ENCODE assay signal across 8 cellular contexts in genomic region chr15:99105516-99106341, GRCh38. TPM values are rescaled to one million over a fixed set of nuclear protein-coding genes. Genes with fewer than 3 reads are reported as not detected.
DNase-seq lines count a peak whose midpoint lies in the region; ATAC-seq, FAIRE-seq and TF ChIP-seq lines count a peak whose summit lies in the region.

No MANE protein-coding gene starts in this region.

- in situ Hi-C loops in HepG2 (cut with HindIII; ENCODE audit: extremely low pct_ligation_motif_present, low pct_unique_long_range_greater_than_20kb) = no loop called here

- intact Hi-C loops in HepG2 (cut with micrococcal nuclease; ENCODE audit: unreplicated experiment) = loop anchor here (1.0 kb wide), 1 partner anchor 108 kb away; no protein-coding TSS in a partner anchor

- no peaks in the 10 kb centered on the region for H4K20me1 ChIP-seq in HepG2 (ENCODE audit: insufficient read depth, low read length)

- H3K27ac ChIP-seq in SK-N-MC (no peak overlapping the region), HepG2 (ENCODE audit: extremely low read length, insufficient read depth, low read length) (no peak overlapping the region)

- H3K9me3 ChIP-seq in SK-N-MC (ENCODE audit: low read depth, low read length) = no peaks in the 10 kb centered on the region
- H3K9me3 ChIP-seq in HepG2 (ENCODE audit: low read length) = no peaks in the 10 kb centered on the region

- H3K9ac ChIP-seq in SK-N-MC (ENCODE audit: insufficient read length) (no peak overlapping the region), HepG2 (ENCODE audit: insufficient read depth, low read depth, low read length) (peak overlapping the region; percentile 54)

- no peak for TF ChIP-seq POLR2A in HepG2 (IDR thresholded peaks at IDR 0.05; ENCODE audit: insufficient read depth in 1 of 2, low read depth in 2 of 2, low read length in 2 of 2)

- H3K4me3 ChIP-seq in BJ (ENCODE audit: low read depth, low read length) = peak overlapping the region; percentile 43
- H3K4me3 ChIP-seq in SK-N-MC = peak overlapping the region; percentile 82
- peak overlapping the region; percentile 51 for H3K4me3 ChIP-seq in choroid plexus epithelial cell (ENCODE audit: low read depth, low read length)
- peak overlapping the region; percentile 42 to 79 (median 66); a peak in 4 of 6 replicates for H3K4me3 ChIP-seq in HepG2 (replicated peaks in 1 of 3; ENCODE audit: insufficient read depth in 1 of 3, low read depth in 2 of 3, low read length in 3 of 3)

- ATAC-seq in HG03342 (IDR thresholded peaks at IDR 0.05; ENCODE audit: unreplicated experiment) (peak; percentile 37), HepG2 (no peak)

- FAIRE-seq in HepG2 (lab: Jason Lieb, UNC) = no peak

- DNase-seq in BJ (ENCODE audit: low read depth) (no peak), GM19238 (ENCODE audit: insufficient read length, low spot score) (peak; percentile 46), SK-N-MC (ENCODE audit: low read depth, low spot score) (no peak), choroid plexus epithelial cell (ENCODE audit: low read depth) (peak; percentile 65), HepG2 (ENCODE audit: low spot score) (no peak), AML-193 (lab: John Stamatoyannopoulos, UW) (no peak)
- DNase-seq in stimulated activated CD4-positive, alpha-beta T cell treated with anti-CD3 and anti-CD28 coated beads, Interleukin-4, amount 100 ng/mL, for 48 hours (ENCODE audit: low read depth in 2 of 2) = peak; percentile 31 to 35

- TF ChIP-seq CTCF in BJ (IDR thresholded peaks at IDR 0.05; ENCODE audit: insufficient read depth, low read depth, low read length) (no peak), choroid plexus epithelial cell (conservative IDR thresholded peaks at IDR 0.05; ENCODE audit: low read depth, low read length) (no peak), HepG2 (CRISPR knock-in tag; IDR thresholded peaks at IDR 0.05) (peak; percentile 15; the same call in 1 of the 2 replicates)

- 83% methylated on average over 74 of the region's 115 CpGs for WGBS in HepG2 (ENCODE audit: low lambda C conversion rate)

- H2AFZ ChIP-seq in HepG2 (ENCODE audit: low read length) = no peak overlapping the region

- no peak for TF ChIP-seq EP300 in HepG2 (IDR thresholded peaks at IDR 0.05; ENCODE audit: low read depth in 2 of 2, low read length in 2 of 2)
- TF ChIP-seq EP300 in HepG2 (CRISPR knock-in tag; IDR thresholded peaks at IDR 0.05; ENCODE audit: borderline replicate concordance) = no peak

- H3K4me1 ChIP-seq in HepG2 (ENCODE audit: insufficient read depth, low read length) = peaks cover 28% of the 10 kb centered on the region

- POLR2A ChIA-PET in BJ (lab: Charles Lee) = no interaction called here
- POLR2A ChIA-PET in HepG2 (lab: Yijun Ruan, JAX) = interaction anchor here (0.9 to 1.8 kb wide), 3 partner anchors 9 to 30 kb away, joined by 5 read pairs; no protein-coding TSS in a partner anchor

- no peaks in the 10 kb centered on the region for H3K79me2 ChIP-seq in HepG2 (ENCODE audit: insufficient read depth, low read length)

- no peak for TF ChIP-seq RAD21 in HepG2 (CRISPR knock-in tag; IDR thresholded peaks at IDR 0.05)

- H3K4me2 ChIP-seq in HepG2 (ENCODE audit: low read depth, low read length) = peak overlapping the region; percentile 82

- H3K27me3 ChIP-seq in BJ (ENCODE audit: control insufficient read depth, insufficient read depth, low read length) (peaks cover 9% of the 10 kb centered on the region; the same call in 1 of the 2 replicates), HepG2 (ENCODE audit: control insufficient read depth in 1 of 2, insufficient read depth in 2 of 2, low read length in 2 of 2) (peaks cover 1 to 14% of the 10 kb centered on the region in 2 experiments; a peak in 3 of 5 replicates)

- H3K36me3 ChIP-seq in BJ (ENCODE audit: control insufficient read depth, insufficient read depth, low read length) = no peaks in the 10 kb centered on the region
- no peaks in the 10 kb centered on the region for H3K36me3 ChIP-seq in SK-N-MC (ENCODE audit: insufficient read depth, low read length)
- H3K36me3 ChIP-seq in HepG2 (replicated peaks in 1 of 2; ENCODE audit: control insufficient read depth in 1 of 2, insufficient read depth in 2 of 2, low read length in 2 of 2) = no peaks in the 10 kb centered on the region

- CTCF ChIA-PET in BJ (lab: Yijun Ruan, JAX) (interaction anchor here (0.6 to 2.7 kb wide), 30 partner anchors 8 to 612 kb away, joined by 3 to 30 read pairs (median 4); no protein-coding TSS in a partner anchor), HepG2 (lab: Yijun Ruan, JAX; ENCODE audit: low intra/inter-chr PET ratio, low total read pairs) (interaction anchor here (0.8 to 2.3 kb wide), 2 partner anchors 18 to 108 kb away, joined by 3 to 24 read pairs; no protein-coding TSS in a partner anchor)

- no TSS peak for BruUV-seq in HepG2 (replicated peaks; lab: Mats Ljungman, UMichigan)

TF ChIP-seq in HepG2, 621 proteins besides CTCF, POLR2A, EP300 and RAD21 (continues in another document):
- no peak for TF ChIP-seq ZNF850 (CRISPR knock-in tag; conservative IDR thresholded peaks at IDR 0.05)
- peak; percentile 91 for TF ChIP-seq ZBTB33 (CRISPR knock-in tag; IDR thresholded peaks at IDR 0.05)
- TF ChIP-seq ZBTB25 (CRISPR knock-in tag; IDR thresholded peaks at IDR 0.05) = no peak
- no peak for TF ChIP-seq ZNF260 (CRISPR knock-in tag; IDR thresholded peaks at IDR 0.05; ENCODE audit: borderline replicate concordance, low read depth)
- 0 out of 2 replicates have a peak, but pooled peaks have one; percentile 68 for TF ChIP-seq TERF1 (CRISPR knock-in tag; IDR thresholded peaks at IDR 0.05)
- TF ChIP-seq HOXA3 (CRISPR knock-in tag; IDR thresholded peaks at IDR 0.05) = 0 out of 2 replicates have a peak, but pooled peaks have one; percentile 22
- TF ChIP-seq ATM (IDR thresholded peaks at IDR 0.05; ENCODE audit: borderline replicate concordance) = no peak
- peak; percentile 35 for TF ChIP-seq CBX1 (IDR thresholded peaks at IDR 0.05; ENCODE audit: low read depth)

RNA-seq across cellular contexts. Expression of gene SYNM, which starts 0.8 kb away (rescaled TPM):
- 1.8 TPM in 2 replicates for polyA plus RNA-seq in BJ (2011; rRNA removed)
- polyA minus RNA-seq in BJ (2011; rRNA and poly(A)+ RNA removed) = 2.1 and 3.3 TPM in 2 replicates
- 3.7 and 6.0 TPM in 2 replicates for total RNA-seq in HepG2 (2016; rRNA removed; fragmentation: Illumina TruSeq; extraction: Trizol)
- 0.20 and 0.44 TPM in 2 replicates for total RNA-seq in HepG2 (2016; cell fraction: cytosol; rRNA removed; fragmentation: Illumina TruSeq; extraction: Trizol; ENCODE audit: low read depth)
- 3.8 and 5.5 TPM in 2 replicates for total RNA-seq in HepG2 (2016; cell fraction: insoluble cytoplasmic fraction; rRNA removed; fragmentation: Illumina TruSeq; extraction: Trizol)
- total RNA-seq in HepG2 (2016; cell fraction: membrane; rRNA removed; fragmentation: Illumina TruSeq; extraction: Trizol) = 1.6 and 1.7 TPM in 2 replicates
- 4.7 and 4.8 TPM in 2 replicates for total RNA-seq in HepG2 (2016; cell fraction: nucleus; rRNA removed; fragmentation: Illumina TruSeq; extraction: Trizol)
- polyA plus RNA-seq in HepG2 (2011; rRNA removed) = 1.1 and 1.2 TPM in 2 replicates
- polyA plus RNA-seq in HepG2 (2011; cell fraction: cytosol; rRNA removed) = 0.74 and 0.99 TPM in 2 replicates
- polyA plus RNA-seq in HepG2 (2011; cell fraction: nucleus; rRNA removed) = 2.4 and 2.9 TPM in 2 replicates
- polyA plus RNA-seq in HepG2 (2012) = 1.6 and 2.4 TPM in 2 replicates
- 0.16 and 0.17 TPM in 2 replicates for polyA plus RNA-seq in HepG2 (2016; cell fraction: cytosol; fragmentation: Illumina TruSeq; extraction: Trizol; ENCODE audit: low read depth)
- polyA plus RNA-seq in HepG2 (2016; cell fraction: insoluble cytoplasmic fraction; fragmentation: Illumina TruSeq; extraction: Trizol; ENCODE audit: low read depth) = 4.5 and 4.9 TPM in 2 replicates
- 0.78 and 0.93 TPM in 2 replicates for polyA plus RNA-seq in HepG2 (2016; cell fraction: membrane; fragmentation: Illumina TruSeq; extraction: Trizol; ENCODE audit: low read depth)
- 6.9 TPM in 2 replicates for polyA plus RNA-seq in HepG2 (2016; cell fraction: nucleus; fragmentation: Illumina TruSeq; extraction: Trizol; ENCODE audit: insufficient read depth, low read depth)
- 2.1 and 23.9 TPM in 2 replicates for polyA minus RNA-seq in HepG2 (2011; rRNA and poly(A)+ RNA removed; ENCODE audit: low replicate concordance)
- 2.3 TPM in 2 replicates for polyA minus RNA-seq in HepG2 (2011; cell fraction: cytosol; rRNA and poly(A)+ RNA removed)
- polyA minus RNA-seq in HepG2 (2011; cell fraction: nucleus; rRNA and poly(A)+ RNA removed) = 3.3 and 3.5 TPM in 2 replicates

Comparison
In these comparisons a context has a peak if more than half of its experiments do, and no peak if none do; other contexts are left out.
1. DNase-seq: peak in GM19238 (single experiment), choroid plexus epithelial cell (single experiment) and stimulated activated CD4-positive, alpha-beta T cell treated with anti-CD3 and anti-CD28 coated beads, Interleukin-4, amount 100 ng/mL, for 48 hours (2 of 2); none in BJ (single experiment), SK-N-MC (single experiment), HepG2 (single experiment) and AML-193 (0 of 2).
2. Peak in every context shown above with its lines, with median percentiles within 50 percentile points of each other: H3K4me3 ChIP-seq.